ENCODE assay signal across 22 cellular contexts in genomic region chr3:154143873-154144272, GRCh38. TPM values are rescaled to one million over a fixed set of nuclear protein-coding genes. Genes with fewer than 3 reads are reported as not detected.
"Had no signal": no experiment of that assay in that cellular context is flagged by ENCODE, and none has a peak within 500 bp of the region (broad histone marks: within the 10 kb centered on the region; RNA-seq: fewer than 3 reads in every experiment).

No MANE protein-coding gene starts in this region.

- H3K4me1 ChIP-seq: foreskin keratinocyte, prostate gland, vagina had no signal

- H3K27me3 Mint-ChIP-seq: type B pancreatic cell had no signal

- H3K27me3 ChIP-seq: foreskin keratinocyte, left lung, vagina had no signal

- DNase-seq: activated CD4-positive, alpha-beta memory T cell treated with anti-CD3 and anti-CD28 coated beads for 36 hours; activated CD4-positive, alpha-beta T cell treated with anti-CD3 and anti-CD28 coated beads for 48 hours; activated effector memory CD4-positive, alpha-beta T cell treated with Interleukin-2 at 50 U/mL for 16 hours; activated naive CD4-positive, alpha-beta T cell treated with anti-CD3 and anti-CD28 coated beads, Interleukin-2, amount 10 ng/mL, durations not matched to agents 7 days and 5 days; activated T-cell treated with anti-CD3 and anti-CD28 coated beads, Interleukin-2, amount 50 U/mL, for 72 hours; amygdala; cerebellar nuclear complex; cortex of kidney; effector CD4-positive, alpha-beta T cell; erythroblast; foreskin keratinocyte; kidney; left lung; occipital lobe; stimulated activated CD4-positive, alpha-beta T cell treated with anti-CD3 and anti-CD28 coated beads, Interleukin-4, amount 100 ng/mL, for 24 hours; stimulated activated naive CD4-positive, alpha-beta T cell treated with Interleukin-2 at 50 U/mL for 16 hours; T-helper 17 cell had no signal

- ATAC-seq: activated T-cell treated with anti-CD3 and anti-CD28 coated beads, Interleukin-2, amount 50 U/mL, for 72 hours; foreskin keratinocyte; natural killer cell treated with Interleukin-12 subunit alpha and Interleukin-12 subunit beta and Interleukin-15 and Interleukin-18, amount 100 ng/mL, for 72 hours; T-helper 17 cell had no signal

- H3K27ac ChIP-seq: foreskin keratinocyte, prostate gland, thoracic aorta, vagina had no signal

- H3K9me3 ChIP-seq: left lung, prostate gland, thoracic aorta, vagina had no signal

- H3K4me1 Mint-ChIP-seq: activated naive CD4-positive, alpha-beta T cell treated with anti-CD3 and anti-CD28 coated beads, Interleukin-2, amount 10 ng/mL, durations not matched to agents 7 days and 5 days had no signal

- H3K36me3 ChIP-seq: left lung, prostate gland, thoracic aorta, vagina had no signal

- H3K4me3 Mint-ChIP-seq: activated CD4-positive, alpha-beta memory T cell treated with anti-CD3 and anti-CD28 coated beads for 36 hours; activated naive CD4-positive, alpha-beta T cell treated with anti-CD3 and anti-CD28 coated beads, Interleukin-2, amount 10 ng/mL, durations not matched to agents 7 days and 5 days; activated T-cell treated with anti-CD3 and anti-CD28 coated beads, Interleukin-2, amount 50 U/mL, for 72 hours; natural killer cell treated with Interleukin-12 subunit alpha and Interleukin-12 subunit beta and Interleukin-15 and Interleukin-18, amount 100 ng/mL, for 72 hours; T-helper 17 cell; type B pancreatic cell had no signal

- H3K9me3 Mint-ChIP-seq: activated CD4-positive, alpha-beta memory T cell treated with anti-CD3 and anti-CD28 coated beads for 36 hours; activated naive CD4-positive, alpha-beta T cell treated with anti-CD3 and anti-CD28 coated beads, Interleukin-2, amount 10 ng/mL, durations not matched to agents 7 days and 5 days; activated T-cell treated with anti-CD3 and anti-CD28 coated beads, Interleukin-2, amount 50 U/mL, for 72 hours; natural killer cell treated with Interleukin-12 subunit alpha and Interleukin-12 subunit beta and Interleukin-15 and Interleukin-18, amount 100 ng/mL, for 72 hours; type B pancreatic cell had no signal

- H3K4me3 ChIP-seq: left lung, prostate gland, thoracic aorta, vagina had no signal

- H3K36me3 Mint-ChIP-seq: activated CD4-positive, alpha-beta memory T cell treated with anti-CD3 and anti-CD28 coated beads for 36 hours; activated naive CD4-positive, alpha-beta T cell treated with anti-CD3 and anti-CD28 coated beads, Interleukin-2, amount 10 ng/mL, durations not matched to agents 7 days and 5 days; natural killer cell treated with Interleukin-12 subunit alpha and Interleukin-12 subunit beta and Interleukin-15 and Interleukin-18, amount 100 ng/mL, for 72 hours; type B pancreatic cell had no signal

- H3K27ac Mint-ChIP-seq: activated CD4-positive, alpha-beta memory T cell treated with anti-CD3 and anti-CD28 coated beads for 36 hours; activated naive CD4-positive, alpha-beta T cell treated with anti-CD3 and anti-CD28 coated beads, Interleukin-2, amount 10 ng/mL, durations not matched to agents 7 days and 5 days; activated T-cell treated with anti-CD3 and anti-CD28 coated beads, Interleukin-2, amount 50 U/mL, for 72 hours; natural killer cell treated with Interleukin-12 subunit alpha and Interleukin-12 subunit beta and Interleukin-15 and Interleukin-18, amount 100 ng/mL, for 72 hours; T-helper 17 cell; type B pancreatic cell had no signal

RNA-seq across cellular contexts. Expression of gene ARHGEF26, which starts 22.7 kb away (rescaled TPM):
- total RNA-seq: T-helper 17 cell had no signal
